In the genomic region with DNA sequence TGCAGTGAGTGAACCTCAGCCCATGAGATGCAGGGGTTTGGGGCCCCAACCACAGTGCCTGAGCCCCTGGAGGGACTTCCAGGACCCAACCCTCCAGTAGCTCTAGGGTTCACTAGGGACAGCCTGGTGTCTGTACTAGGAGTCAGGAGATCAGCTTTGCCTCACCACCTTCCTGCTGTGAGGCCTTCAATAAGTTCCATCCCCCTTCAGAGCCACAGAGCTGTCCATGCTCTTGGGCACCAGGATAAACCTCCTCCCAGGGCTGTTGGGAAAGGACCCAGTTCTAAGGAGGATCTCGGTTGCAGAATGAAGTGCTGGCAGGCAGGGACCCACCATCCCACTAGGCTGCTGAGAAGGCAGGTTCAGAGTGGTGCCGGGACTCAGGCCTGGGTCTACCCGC, we compare ENCODE assay signal across 19 cellular contexts. TPM values are rescaled to one million over a fixed set of nuclear protein-coding genes. Genes with fewer than 3 reads are reported as not detected.
DNase-seq lines count a peak whose midpoint lies in the region; FAIRE-seq and TF ChIP-seq lines count a peak whose summit lies in the region.
"Had no signal": no experiment of that assay in that cellular context is flagged by ENCODE, and none has a peak within 500 bp of the region (broad histone marks: within the 10 kb centered on the region; RNA-seq: fewer than 3 reads in every experiment).

No MANE protein-coding gene starts in this region.

- no peaks in the 10 kb centered on the region for H3K9me3 ChIP-seq in A673 (ENCODE audit: low read depth, low read length, poor library complexity, severe bottlenecking)
- no peaks in the 10 kb centered on the region for H3K9me3 ChIP-seq in kidney (ENCODE audit: control insufficient read depth in 1 of 2, low read length in 2 of 2)
- no peaks in the 10 kb centered on the region for H3K9me3 ChIP-seq in effector memory CD4-positive, alpha-beta T cell (ENCODE audit: control insufficient read depth, low read length)
- H3K9me3 ChIP-seq: Caco-2 had no signal

- CTCF ChIA-PET in A673 (lab: Charles Lee): interaction anchor here (1.7 kb wide), 1 partner anchor 11 kb away, joined by 4 read pairs; no protein-coding TSS in a partner anchor
- CTCF ChIA-PET in GM10248 (lab: Yijun Ruan, JAX): interaction anchor here (1.1 to 22.3 kb wide), 8 partner anchors 8 to 308 kb away, joined by 3 to 302 read pairs (median 6); a partner anchor contains a TSS

- no peak for FAIRE-seq in kidney (lab: Jason Lieb, UNC)
- FAIRE-seq: TTC549 had no signal

- peaks cover 78% of the 10 kb centered on the region for H3K4me1 ChIP-seq in A673 (ENCODE audit: insufficient read depth, low read length, poor library complexity, severe bottlenecking)
- H3K4me1 ChIP-seq in kidney (ENCODE audit: control insufficient read depth in 1 of 2, insufficient read depth in 1 of 2, low read depth in 1 of 2, low read length in 2 of 2): peaks cover 72 to 90% of the 10 kb centered on the region in 2 donors
- no peaks in the 10 kb centered on the region for H3K4me1 ChIP-seq in effector memory CD4-positive, alpha-beta T cell (ENCODE audit: control insufficient read depth, insufficient read depth, low read length, poor library complexity, severe bottlenecking)

- H3K4me3 Mint-ChIP-seq in brain: peak overlapping the region in 1 of 5 experiments; percentile 24
- H3K4me3 Mint-ChIP-seq: activated CD4-positive, alpha-beta memory T cell treated with anti-CD3 and anti-CD28 coated beads for 36 hours; activated naive CD8-positive, alpha-beta T cell treated with anti-CD3 and anti-CD28 coated beads, Interleukin-2, amount 50 U/mL, for 24 hours; dendritic cell treated with granulocyte-macrophage colony-stimulating factor and Interleukin-4, amounts not matched to agents 40 ng/mL and 50 ng/mL, for 4 days; neural crest cell had no signal

- H3K4me3 ChIP-seq in A673 (ENCODE audit: low read depth, low read length, poor library complexity, severe bottlenecking) (no peak overlapping the region), kidney (ENCODE audit: low read length in 2 of 2) (no peak overlapping the region), skin epidermis (no peak overlapping the region)
- H3K4me3 ChIP-seq in effector memory CD4-positive, alpha-beta T cell (ENCODE audit: insufficient read depth, low read depth, low read length, poor library complexity, severe bottlenecking): no peak overlapping the region

- POLR2A ChIA-PET in A673 (lab: Charles Lee; ENCODE audit: low non-redundant PET): interaction anchor here (0.6 kb wide), 2 partner anchors 568 to 1003 kb away, joined by 3 to 11 read pairs; no protein-coding TSS in a partner anchor
- POLR2A ChIA-PET in GM10248 (lab: Yijun Ruan, JAX): no interaction called here

- H3K27ac ChIP-seq in A673 (ENCODE audit: low read depth, low read length, poor library complexity, severe bottlenecking) (peak overlapping the region; percentile 79), kidney (ENCODE audit: low read depth in 2 of 2, low read length in 2 of 2) (peak overlapping the region; percentile 79 to 87), skin epidermis (peak overlapping the region in 12 of 21 experiments; percentile 9 to 79 (median 40))
- H3K27ac ChIP-seq in effector memory CD4-positive, alpha-beta T cell (ENCODE audit: insufficient read depth, low read length, poor library complexity, severe bottlenecking): no peak overlapping the region

- peaks cover 14% of the 10 kb centered on the region for H3K36me3 Mint-ChIP-seq in brain
- H3K36me3 Mint-ChIP-seq: activated CD4-positive, alpha-beta memory T cell treated with anti-CD3 and anti-CD28 coated beads for 36 hours had no signal

- peaks cover 93% of the 10 kb centered on the region for H3K4me1 Mint-ChIP-seq in brain

- no peak for TF ChIP-seq CTCF in A673 (conservative IDR thresholded peaks at IDR 0.05; ENCODE audit: low read depth, low read length)
- TF ChIP-seq CTCF in brain (conservative IDR thresholded peaks at IDR 0.05): no peak
- TF ChIP-seq CTCF in kidney (IDR thresholded peaks at IDR 0.05; ENCODE audit: borderline replicate concordance, extremely low read depth, insufficient read depth): no peak
- TF ChIP-seq CTCF in GM10248 (IDR thresholded peaks at IDR 0.05; ENCODE audit: control extremely low read depth, extremely low read depth, low read depth, missing control alignments): no peak

- H3K27me3 Mint-ChIP-seq in brain: no peaks in the 10 kb centered on the region
- H3K27me3 Mint-ChIP-seq: activated CD4-positive, alpha-beta memory T cell treated with anti-CD3 and anti-CD28 coated beads for 36 hours; activated naive CD8-positive, alpha-beta T cell treated with anti-CD3 and anti-CD28 coated beads, Interleukin-2, amount 50 U/mL, for 24 hours had no signal

- no TSS peak for BruUV-seq in A673 (replicated peaks; lab: Mats Ljungman, UMichigan)

- peaks cover 0 to 3% (median 0%) of the 10 kb centered on the region in 5 experiments for H3K9me3 Mint-ChIP-seq in brain
- H3K9me3 Mint-ChIP-seq: activated CD4-positive, alpha-beta memory T cell treated with anti-CD3 and anti-CD28 coated beads for 36 hours; activated naive CD8-positive, alpha-beta T cell treated with anti-CD3 and anti-CD28 coated beads, Interleukin-2, amount 50 U/mL, for 24 hours; dendritic cell treated with granulocyte-macrophage colony-stimulating factor and Interleukin-4, amounts not matched to agents 40 ng/mL and 50 ng/mL, for 4 days; neural crest cell had no signal

- peak overlapping the region in 4 of 5 experiments; percentile 88 to 99 (median 94) for H3K27ac Mint-ChIP-seq in brain
- H3K27ac Mint-ChIP-seq: activated CD4-positive, alpha-beta memory T cell treated with anti-CD3 and anti-CD28 coated beads for 36 hours; activated naive CD8-positive, alpha-beta T cell treated with anti-CD3 and anti-CD28 coated beads, Interleukin-2, amount 50 U/mL, for 24 hours; dendritic cell treated with granulocyte-macrophage colony-stimulating factor and Interleukin-4, amounts not matched to agents 40 ng/mL and 50 ng/mL, for 4 days had no signal

- H3K9ac ChIP-seq in kidney (ENCODE audit: low read length in 2 of 2): peak overlapping the region in 1 of 2 donors; percentile 52

- H3K27me3 ChIP-seq in A673 (replicated peaks; ENCODE audit: insufficient read depth, low read depth, low read length, poor library complexity): no peaks in the 10 kb centered on the region
- H3K27me3 ChIP-seq in effector memory CD4-positive, alpha-beta T cell (replicated peaks; ENCODE audit: control insufficient read depth, insufficient read depth, low read length, poor library complexity, severe bottlenecking): no peaks in the 10 kb centered on the region

- H3K36me3 ChIP-seq in A673 (ENCODE audit: insufficient read depth, low read length, poor library complexity, severe bottlenecking) (no peaks in the 10 kb centered on the region), kidney (ENCODE audit: control insufficient read depth in 1 of 2, insufficient read depth in 2 of 2, low read length in 2 of 2) (peaks cover 2 to 7% of the 10 kb centered on the region in 2 donors)
- H3K36me3 ChIP-seq in effector memory CD4-positive, alpha-beta T cell (ENCODE audit: control insufficient read depth, insufficient read depth, low read length): no peaks in the 10 kb centered on the region

- intact Hi-C loops in A673 (cut with micrococcal nuclease; ENCODE audit: unreplicated experiment) (no loop called here), kidney (cut with DNase I) (no loop called here)

- no peak for DNase-seq in A673 (ENCODE audit: low spot score)
- DNase-seq in kidney: no peak
- DNase-seq in NCI-H69 (lab: John Stamatoyannopoulos, UW): no peak
- DNase-seq in effector memory CD4-positive, alpha-beta T cell: no peak
- DNase-seq in GM10248 (ENCODE audit: extremely low spot score): no peak
- DNase-seq in AML-193 (lab: John Stamatoyannopoulos, UW): no peak
- DNase-seq: ACHN; activated CD4-positive, alpha-beta memory T cell treated with anti-CD3 and anti-CD28 coated beads for 36 hours; activated naive CD8-positive, alpha-beta T cell treated with anti-CD3 and anti-CD28 coated beads, Interleukin-2, amount 50 U/mL, for 24 hours; Caco-2; GDM1; KBM-7; NCI-H1105; stimulated activated naive CD4-positive, alpha-beta T cell treated with Interleukin-2 at 50 U/mL for 16 hours had no signal

RNA-seq across cellular contexts. Expression of a gene that starts 9.7 kb away (rescaled TPM):
- total RNA-seq in A673 (2021) (24.0 and 32.0 TPM in 2 replicates), kidney (68.2 TPM)
- polyA plus RNA-seq in brain (ENCODE audit: insufficient read depth, low read depth, low replicate concordance) (21.9 TPM), kidney (ENCODE audit: insufficient read depth, low read depth, low replicate concordance) (36.6 TPM)

RNA-seq across cellular contexts. Expression of a gene that starts 45.7 kb away (rescaled TPM):
- total RNA-seq in A673 (2021) (0.43 TPM in 1 of 2 replicates, not detected in the other), kidney (17.9 TPM)
- polyA plus RNA-seq in brain (ENCODE audit: insufficient read depth, low read depth, low replicate concordance) (0.49 TPM), kidney (ENCODE audit: insufficient read depth, low read depth, low replicate concordance) (6.7 TPM)
- total RNA-seq: activated CD4-positive, alpha-beta memory T cell treated with anti-CD3 and anti-CD28 coated beads for 36 hours; neural crest cell had no signal

RNA-seq across cellular contexts. Expression of a gene that starts 58.4 kb away (rescaled TPM):
- 16.2 and 20.9 TPM in 2 replicates for total RNA-seq in A673 (2021)
- polyA plus RNA-seq in brain (ENCODE audit: insufficient read depth, low read depth, low replicate concordance): 8.3 TPM
- 8.7 TPM for total RNA-seq in kidney
- polyA plus RNA-seq in kidney (ENCODE audit: insufficient read depth, low read depth, low replicate concordance): 1.0 TPM

Comparison
In these comparisons a context has a peak if more than half of its experiments do, and no peak if none do; other contexts are left out.
1. RNA of a gene that starts 45.7 kb away (total RNA-seq): 17.9 TPM in kidney (single experiment); 0.43 TPM in A673; every median in the first group is over 10 times any median in the second.